Comparison of ENCODE assay signal across 8 cellular contexts in the genomic region with DNA sequence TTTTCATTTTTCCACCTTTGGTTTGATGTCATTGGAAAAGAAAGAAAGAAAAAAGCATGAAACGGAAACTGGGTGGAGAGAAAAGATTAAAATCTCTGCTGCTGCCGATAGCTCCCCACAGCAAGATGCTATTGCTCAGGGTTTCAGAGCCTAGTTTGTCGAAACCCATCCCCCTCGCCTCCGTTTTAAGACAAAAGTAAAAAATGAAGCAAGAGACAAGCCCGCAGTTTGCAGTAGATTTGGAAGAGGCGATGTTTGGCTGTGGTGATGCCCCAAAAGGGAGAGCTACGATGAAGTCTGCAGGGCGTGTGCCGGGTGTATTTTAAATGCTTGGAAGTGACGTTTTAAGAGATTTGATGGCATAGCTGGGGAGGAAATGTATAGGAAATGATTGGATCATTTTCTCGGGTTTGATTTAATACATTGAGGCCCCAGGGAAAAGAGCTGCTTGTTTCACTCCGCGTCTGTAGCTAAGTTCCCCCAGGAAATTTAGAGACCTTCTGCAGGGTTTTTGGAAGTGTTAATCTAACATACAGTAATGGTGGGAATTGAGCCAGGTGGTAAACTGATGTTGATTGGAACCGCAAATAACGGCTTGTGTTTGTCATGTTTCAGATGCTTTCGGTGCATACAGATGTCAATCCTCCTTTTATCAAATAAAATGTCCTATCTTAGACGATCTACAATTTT. TPM values are rescaled to one million over a fixed set of nuclear protein-coding genes. Genes with fewer than 3 reads are reported as not detected.
DNase-seq lines count a peak whose midpoint lies in the region; ATAC-seq and TF ChIP-seq lines count a peak whose summit lies in the region.

No MANE protein-coding gene starts in this region.

- H3K36me3 ChIP-seq in Peyer's patch: no peaks in the 10 kb centered on the region
- no peaks in the 10 kb centered on the region for H3K36me3 ChIP-seq in testis (ENCODE audit: low read depth, missing control alignments)

- no peak for TF ChIP-seq CTCF in AG10803 (conservative IDR thresholded peaks at IDR 0.05; ENCODE audit: low read length)
- no peak for TF ChIP-seq CTCF in Peyer's patch (IDR thresholded peaks at IDR 0.05)
- no peak for TF ChIP-seq CTCF in lower leg skin (IDR thresholded peaks at IDR 0.05)
- TF ChIP-seq CTCF in testis (IDR thresholded peaks at IDR 0.05): no peak

- DNase-seq in AG10803 (ENCODE audit: low read depth) (peak; percentile 36), Peyer's patch (peak in 1 of 3 donors; percentile 52), lower leg skin (ENCODE audit: low spot score in 2 of 2) (no peak), testis (peak; percentile 32), COR-L47 (lab: John Stamatoyannopoulos, UW) (no peak)

- peaks cover 0 to 21% (median 0%) of the 10 kb centered on the region in 4 donors for H3K4me1 ChIP-seq in Peyer's patch
- H3K4me1 ChIP-seq in testis: peaks cover 35% of the 10 kb centered on the region

- peak overlapping the region; percentile 80 for H3K4me3 ChIP-seq in AG10803 (ENCODE audit: low read length)
- H3K4me3 ChIP-seq in Peyer's patch: peak overlapping the region; percentile 86 to 99 (median 92)
- H3K4me3 ChIP-seq in lower leg skin (ENCODE audit: low read depth, poor library complexity, severe bottlenecking): peak overlapping the region; percentile 76
- H3K4me3 ChIP-seq in testis: peak overlapping the region; percentile 87 to 88

- H3K27ac ChIP-seq in Peyer's patch: peak overlapping the region; percentile 96 to 100 (median 98)
- H3K27ac ChIP-seq in cingulate gyrus (ENCODE audit: low read depth, low read length): peak overlapping the region; percentile 100
- H3K27ac ChIP-seq in testis: peak overlapping the region; percentile 99

- ATAC-seq in GM19438 (IDR thresholded peaks at IDR 0.05; ENCODE audit: low read depth, unreplicated experiment) (peak; percentile 18), HG03095 (IDR thresholded peaks at IDR 0.05; ENCODE audit: unreplicated experiment) (no peak)

- TF ChIP-seq POLR2A in Peyer's patch (IDR thresholded peaks at IDR 0.05) (no peak), lower leg skin (IDR thresholded peaks at IDR 0.05) (no peak), testis (IDR thresholded peaks at IDR 0.05) (no peak)

- WGBS in lower leg skin, 2 donors: 1% methylated on average over 18 of the region's 18 CpGs
- WGBS in testis, 2 donors: 1% methylated on average over 18 of the region's 18 CpGs

- intact Hi-C loops in lower leg skin (cut with DNase I; ENCODE audit: low total_unique reads) (no loop called here), testis (cut with DNase I; ENCODE audit: low total_unique reads) (loop anchor here (10.0 kb wide), 1 partner anchor 95 kb away; the partner anchor contains the start of gene GNPDA1)

- H3K9me3 ChIP-seq in Peyer's patch: no peaks in the 10 kb centered on the region
- no peaks in the 10 kb centered on the region for H3K9me3 ChIP-seq in testis

- H3K27me3 ChIP-seq in Peyer's patch (no peaks in the 10 kb centered on the region), testis (no peaks in the 10 kb centered on the region)

RNA-seq across cellular contexts. Expression of gene NDFIP1, which starts 0.9 kb away (rescaled TPM):
- total RNA-seq in Peyer's patch: 100 to 1,000 TPM in 2 of 4 donors, 10 to 100 TPM in 2; 30.5 to 112 (median 93.0) TPM
- 10 to 100 TPM; 25.8 to 83.9 (median 56.6) TPM for total RNA-seq in lower leg skin
- total RNA-seq in testis: 100 to 1,000 TPM; 292 to 319 TPM
- 88.7 TPM for polyA plus RNA-seq in testis (ENCODE audit: insufficient read depth, low read depth, low replicate concordance)

Comparison
In these comparisons a context has a peak if more than half of its experiments do, and no peak if none do; other contexts are left out.
1. DNase-seq: peak in AG10803 (single experiment) and testis (single experiment); none in lower leg skin (0 of 2) and COR-L47 (single experiment).
2. Peak in every context shown above with its lines, with median percentiles within 50 percentile points of each other: H3K4me3 ChIP-seq and H3K27ac ChIP-seq.